In genomic region chr16:46801428-46802049, GRCh38 we compare ENCODE assay signal across 9 cellular contexts. TPM values are rescaled to one million over a fixed set of nuclear protein-coding genes. Genes with fewer than 3 reads are reported as not detected.
A peak's percentile ranks its signal among the peaks of the same experiment; 100 is the strongest.
DNase-seq lines count a peak whose midpoint lies in the region; ATAC-seq and TF ChIP-seq lines count a peak whose summit lies in the region.
"Had no signal": no experiment of that assay in that cellular context is flagged by ENCODE, and none has a peak within 500 bp of the region (broad histone marks: within the 10 kb centered on the region; RNA-seq: fewer than 3 reads in every experiment).

No MANE protein-coding gene starts in this region.

- no peak; the same call in 2 of the 3 replicates for ATAC-seq in GM23338
- no peak for ATAC-seq in HG03457 (IDR thresholded peaks at IDR 0.05; ENCODE audit: unreplicated experiment)

- H3K27me3 ChIP-seq in A673 (replicated peaks; ENCODE audit: insufficient read depth, low read depth, low read length, poor library complexity) (no peaks in the 10 kb centered on the region), GM23338 (ENCODE audit: insufficient read depth) (no peaks in the 10 kb centered on the region), PC-9 (ENCODE audit: insufficient read depth, low read depth) (no peaks in the 10 kb centered on the region), spleen (replicated peaks in 1 of 7) (no peaks in the 10 kb centered on the region)
- H3K27me3 ChIP-seq: SJCRH30 had no signal

- no peaks in the 10 kb centered on the region for H3K27me3 Mint-ChIP-seq in GM23338 (ENCODE audit: insufficient read depth, low read depth, poor library complexity)

- POLR2A ChIA-PET in A673 (lab: Charles Lee; ENCODE audit: low non-redundant PET), result no interaction called here
- POLR2A ChIA-PET in PC-9 (lab: Charles Lee; ENCODE audit: unreplicated experiment), result no interaction called here

- no peak for TF ChIP-seq POLR2A in spleen (IDR thresholded peaks at IDR 0.05)

- BruUV-seq in A673 (replicated peaks; lab: Mats Ljungman, UMichigan) (no TSS peak), PC-9 (replicated peaks; lab: Mats Ljungman, UMichigan) (no TSS peak)

- DNase-seq in A673 (ENCODE audit: low spot score) (peak; percentile 44), GM23338 (ENCODE audit: low spot score) (peak; percentile 85), PC-9 (no peak), fibroblast of villous mesenchyme (ENCODE audit: low read depth) (peak; percentile 27), HuH-7 (ENCODE audit: low spot score) (no peak), spleen (no peak)
- no peak for DNase-seq in activated CD4-positive, alpha-beta T cell treated with anti-CD3 and anti-CD28 coated beads for 48 hours

- H3K4me1 ChIP-seq in A673 (ENCODE audit: insufficient read depth, low read length, poor library complexity, severe bottlenecking) (peaks cover 14% of the 10 kb centered on the region), GM23338 (ENCODE audit: insufficient read depth) (no peaks in the 10 kb centered on the region), PC-9 (replicated peaks; ENCODE audit: insufficient read depth) (no peaks in the 10 kb centered on the region), spleen (no peaks in the 10 kb centered on the region)
- H3K4me1 ChIP-seq: SJCRH30 had no signal

- peaks cover under 1% of the 10 kb centered on the region; the same call in 1 of the 2 replicates for H3K79me2 ChIP-seq in GM23338 (replicated peaks; ENCODE audit: insufficient read depth)
- no peaks in the 10 kb centered on the region for H3K79me2 ChIP-seq in PC-9 (ENCODE audit: low read depth)

- no peaks in the 10 kb centered on the region for H3F3A ChIP-seq in GM23338 (replicated peaks; ENCODE audit: low read depth)
- H3F3A ChIP-seq in PC-9 (ENCODE audit: insufficient read depth, low read depth), result no peaks in the 10 kb centered on the region; the same call in 1 of the 2 replicates

- peak; percentile 60 for TF ChIP-seq CTCF in A673 (conservative IDR thresholded peaks at IDR 0.05; ENCODE audit: low read depth, low read length)
- TF ChIP-seq CTCF in GM23338 (conservative IDR thresholded peaks at IDR 0.05; ENCODE audit: low read depth in 2 of 2), result peak in 1 of 2 experiments; percentile 65; a peak in 3 of 4 replicates
- TF ChIP-seq CTCF in PC-9 (conservative IDR thresholded peaks at IDR 0.05), result peak; percentile 68
- peak; percentile 53 for TF ChIP-seq CTCF in fibroblast of villous mesenchyme (IDR thresholded peaks at IDR 0.05; ENCODE audit: insufficient read depth, low read depth, low read length)
- TF ChIP-seq CTCF in spleen (IDR thresholded peaks at IDR 0.05 in 8 of 11, conservative IDR thresholded peaks at IDR 0.05 in 3 of 11), result peak in 3 of 11 experiments; percentile 15 to 25 (median 20)

- intact Hi-C loops in A673 (cut with micrococcal nuclease; ENCODE audit: unreplicated experiment), result no loop called here
- intact Hi-C loops in PC-9 (cut with micrococcal nuclease; ENCODE audit: unreplicated experiment), result loop anchor here (5.0 kb wide), 2 partner anchors 114 to 129 kb away; partner anchors contain the start of genes ORC6 and VPS35
- intact Hi-C loops in spleen (cut with DNase I; ENCODE audit: low total_unique reads), result loop anchor here (10.0 kb wide), 1 partner anchor 107 kb away; no protein-coding TSS in a partner anchor

- H4K20me1 ChIP-seq in GM23338 (replicated peaks; ENCODE audit: insufficient read depth) (no peaks in the 10 kb centered on the region), PC-9 (ENCODE audit: insufficient read depth) (no peaks in the 10 kb centered on the region)

- no peak overlapping the region for H3K27ac ChIP-seq in A673 (ENCODE audit: low read depth, low read length, poor library complexity, severe bottlenecking)
- no peak overlapping the region for H3K27ac ChIP-seq in GM23338 (ENCODE audit: low read depth)
- H3K27ac ChIP-seq in PC-9, result no peak overlapping the region
- no peak overlapping the region for H3K27ac ChIP-seq in spleen
- H3K27ac ChIP-seq: SJCRH30 had no signal

- H3K9me3 ChIP-seq in A673 (ENCODE audit: low read depth, low read length, poor library complexity, severe bottlenecking) (no peaks in the 10 kb centered on the region), PC-9 (ENCODE audit: insufficient read depth, low read depth) (no peaks in the 10 kb centered on the region), spleen (peaks cover 0 to 12% (median 10%) of the 10 kb centered on the region in 8 donors)
- H3K9me3 ChIP-seq: SJCRH30 had no signal

- H3K4me2 ChIP-seq in GM23338, result no peak overlapping the region
- no peak overlapping the region for H3K4me2 ChIP-seq in PC-9

- H3K9me2 ChIP-seq in GM23338 (ENCODE audit: insufficient read depth), result no peaks in the 10 kb centered on the region
- H3K9me2 ChIP-seq in PC-9 (ENCODE audit: insufficient read depth), result no peaks in the 10 kb centered on the region

- peaks cover 10% of the 10 kb centered on the region for H3K36me3 ChIP-seq in A673 (ENCODE audit: insufficient read depth, low read length, poor library complexity, severe bottlenecking)
- no peaks in the 10 kb centered on the region for H3K36me3 ChIP-seq in GM23338 (ENCODE audit: insufficient read depth)
- H3K36me3 ChIP-seq in PC-9 (ENCODE audit: low read depth), result peaks cover 9% of the 10 kb centered on the region; the same call in 1 of the 2 replicates
- peaks cover 0 to 20% (median 0%) of the 10 kb centered on the region in 6 donors for H3K36me3 ChIP-seq in spleen

- no peak overlapping the region for H3K4me3 Mint-ChIP-seq in GM23338

- CTCF ChIA-PET in A673 (lab: Charles Lee), result interaction anchor here (0.7 to 1.2 kb wide), 8 partner anchors 12 to 128 kb away, joined by 3 to 7 read pairs (median 4); no protein-coding TSS in a partner anchor
- CTCF ChIA-PET in PC-9 (lab: Charles Lee), result interaction anchor here (0.7 to 1.2 kb wide), 4 partner anchors 12 to 1365 kb away, joined by 3 to 4 read pairs (median 4); no protein-coding TSS in a partner anchor

- H2AFZ ChIP-seq in GM23338 (no peak overlapping the region), PC-9 (no peak overlapping the region)

- H3K36me3 Mint-ChIP-seq in GM23338 (ENCODE audit: low read depth), result peaks cover 11% of the 10 kb centered on the region

- H3K4me3 ChIP-seq in A673 (ENCODE audit: low read depth, low read length, poor library complexity, severe bottlenecking) (no peak overlapping the region), GM23338 (no peak overlapping the region), PC-9 (no peak overlapping the region), fibroblast of villous mesenchyme (ENCODE audit: low read depth, low read length) (no peak overlapping the region), spleen (no peak overlapping the region)
- H3K4me3 ChIP-seq: SJCRH30 had no signal

- WGBS in spleen, 5 donors, result 86 to 89% (median 88%) methylated on average over 5 of the region's 5 CpGs

- H3K4me1 Mint-ChIP-seq in GM23338, result peaks cover 3% of the 10 kb centered on the region; the same call in 2 of the 3 replicates

- H3K27ac Mint-ChIP-seq in GM23338, result no peak overlapping the region

- H3K9me3 Mint-ChIP-seq in GM23338, result peaks cover 3% of the 10 kb centered on the region; the same call in 2 of the 3 replicates

TF ChIP-seq in GM23338, 12 proteins besides CTCF, POLR2A, EP300 and RAD21:
- TF ChIP-seq ETS1 (IDR thresholded peaks at IDR 0.05), result no peak
- no peak for TF ChIP-seq EZH2 (IDR thresholded peaks at IDR 0.05; ENCODE audit: low read depth, unreplicated experiment)
- TF ChIP-seq JUNB (IDR thresholded peaks at IDR 0.05; ENCODE audit: unreplicated experiment), result no peak

RNA-seq across cellular contexts. Expression of gene C16orf87, which starts 29.4 kb away (rescaled TPM):
- total RNA-seq in A673 (2021) (27.1 and 30.5 TPM in 2 replicates), PC-9 (2021) (7.8 and 8.6 TPM in 2 replicates), fibroblast of villous mesenchyme (10.0 and 14.7 TPM in 2 replicates), spleen (10 to 100 TPM in 1 of 7 donors, 1 to 10 TPM in 6; 7.7 to 10.3 (median 8.9) TPM)
- 23.4 and 32.1 TPM in 2 replicates for total RNA-seq in GM23338 (2014; rRNA removed; shearing (Covaris generic))
- polyA plus RNA-seq in GM23338 (2016; fragmentation: Nextera tagmentation; extraction: Ambion mirVana) (40.2 and 46.0 TPM in 2 replicates), spleen (1 to 10 TPM; 7.2 to 7.6 (median 7.3) TPM)

RNA-seq across cellular contexts. Expression of gene MYLK3, which starts 53.4 kb away (rescaled TPM):
- 0.77 and 1.0 TPM in 2 replicates for total RNA-seq in A673 (2021)
- total RNA-seq in GM23338 (2014; rRNA removed; shearing (Covaris generic)), result 0.35 and 0.63 TPM in 2 replicates
- polyA plus RNA-seq in GM23338 (2016; fragmentation: Nextera tagmentation; extraction: Ambion mirVana), result 0.14 and 0.18 TPM in 2 replicates
- total RNA-seq in PC-9 (2021), result 0.28 and 0.68 TPM in 2 replicates
- under 0.01 and 0.64 TPM in 2 replicates for total RNA-seq in fibroblast of villous mesenchyme
- 1 to 10 TPM in 2 of 7 donors, under 1 TPM in 4, not detected in 1; 0.13 to 2.4 (median 0.37) TPM for total RNA-seq in spleen
- polyA plus RNA-seq in spleen, result under 1 TPM; 0.03 to 0.26 (median 0.07) TPM

Comparison
In these comparisons a context has a peak if more than half of its experiments do, and no peak if none do; other contexts are left out.
1. DNase-seq: peak in A673 (single experiment), GM23338 (single experiment) and fibroblast of villous mesenchyme (single experiment); none in PC-9 (0 of 2), HuH-7 (single experiment), activated CD4-positive, alpha-beta T cell treated with anti-CD3 and anti-CD28 coated beads for 48 hours (single experiment) and spleen (single experiment).